In genomic region chr3:87710028-87710427, GRCh38 we compare ENCODE assay signal across 18 cellular contexts.
DNase-seq lines count a peak whose midpoint lies in the region; ATAC-seq and TF ChIP-seq lines count a peak whose summit lies in the region.
"Had no signal": no experiment of that assay in that cellular context is flagged by ENCODE, and none has a peak within 500 bp of the region (broad histone marks: within the 10 kb centered on the region; RNA-seq: fewer than 3 reads in every experiment).

No MANE protein-coding gene starts in this region.

- H3K9me3 Mint-ChIP-seq in stimulated activated naive B cell treated with anti-CD40 and anti-IgM and Interleukin-4, amounts not matched to agents 10 μg/mL and 1 μg/mL and 100 μg/mL, for 72 hours = peaks cover 5 to 12% of the 10 kb centered on the region in 2 donors
- no peaks in the 10 kb centered on the region for H3K9me3 Mint-ChIP-seq in CD4-positive, alpha-beta T cell
- H3K9me3 Mint-ChIP-seq: CD8-positive, alpha-beta T cell had no signal

- no peaks in the 10 kb centered on the region for H4K20me1 ChIP-seq in OCI-LY3 (ENCODE audit: insufficient read depth, low read length)
- H4K20me1 ChIP-seq: BLaER1 had no signal

- peak overlapping the region; percentile 40 for H3K27ac ChIP-seq in OCI-LY3 (ENCODE audit: low read length)
- H3K27ac ChIP-seq in CD4-positive, alpha-beta T cell (ENCODE audit: low read depth, low read length) = no peak overlapping the region
- H3K27ac ChIP-seq: BLaER1 had no signal

- ATAC-seq in GM21717 (IDR thresholded peaks at IDR 0.05; ENCODE audit: unreplicated experiment) (peak; percentile 65), GM18873 (IDR thresholded peaks at IDR 0.05; ENCODE audit: low FRiP score, unreplicated experiment) (no peak), HG03521 (IDR thresholded peaks at IDR 0.05; ENCODE audit: unreplicated experiment) (no peak)
- ATAC-seq in stimulated activated naive B cell treated with anti-CD40 and anti-IgM and Interleukin-4, amounts not matched to agents 10 μg/mL and 1 μg/mL and 100 μg/mL, for 72 hours (replicated peaks) = peak; percentile 76 to 86
- ATAC-seq in CD4-positive, alpha-beta T cell (ENCODE audit: poor library complexity) = no peak
- ATAC-seq: CD8-positive, alpha-beta T cell had no signal

- TF ChIP-seq CTCF in OCI-LY3 (IDR thresholded peaks at IDR 0.05; ENCODE audit: low read depth, low read length) = no peak
- no peak for TF ChIP-seq CTCF in CD4-positive, alpha-beta T cell (IDR thresholded peaks at IDR 0.05)

- H3K27me3 ChIP-seq in OCI-LY3 (ENCODE audit: low read depth, low read length) = no peaks in the 10 kb centered on the region
- no peaks in the 10 kb centered on the region for H3K27me3 ChIP-seq in CD4-positive, alpha-beta T cell (ENCODE audit: control insufficient read depth, insufficient read depth, low read length)
- H3K27me3 ChIP-seq: BE2C, BLaER1 had no signal

- H3K9me3 ChIP-seq in OCI-LY3 (ENCODE audit: insufficient read depth, low read length) = no peaks in the 10 kb centered on the region
- H3K9me3 ChIP-seq in CD4-positive, alpha-beta T cell (ENCODE audit: control insufficient read depth, low read length) = no peaks in the 10 kb centered on the region
- H3K9me3 ChIP-seq: BE2C, BLaER1, Caco-2 had no signal

- no peaks in the 10 kb centered on the region for H3K36me3 ChIP-seq in OCI-LY3 (replicated peaks; ENCODE audit: low read depth, low read length)
- H3K36me3 ChIP-seq: BE2C, BLaER1 had no signal

- H3K27ac Mint-ChIP-seq in stimulated activated naive B cell treated with anti-CD40 and anti-IgM and Interleukin-4, amounts not matched to agents 10 μg/mL and 1 μg/mL and 100 μg/mL, for 72 hours = no peak overlapping the region
- no peak overlapping the region for H3K27ac Mint-ChIP-seq in CD4-positive, alpha-beta T cell
- H3K27ac Mint-ChIP-seq: CD14-positive monocyte; CD4-positive, CD25-positive, alpha-beta regulatory T cell; CD8-positive, alpha-beta T cell had no signal

- CTCF ChIA-PET in CD4-positive, alpha-beta T cell (lab: Charles Lee) = no interaction called here

- H3K4me1 Mint-ChIP-seq in stimulated activated naive B cell treated with anti-CD40 and anti-IgM and Interleukin-4, amounts not matched to agents 10 μg/mL and 1 μg/mL and 100 μg/mL, for 72 hours = peaks cover 4 to 16% of the 10 kb centered on the region in 2 donors
- no peaks in the 10 kb centered on the region for H3K4me1 Mint-ChIP-seq in CD4-positive, alpha-beta T cell (ENCODE audit: low read depth)
- H3K4me1 Mint-ChIP-seq: CD4-positive, CD25-positive, alpha-beta regulatory T cell had no signal

- no peaks in the 10 kb centered on the region for H3K36me3 Mint-ChIP-seq in stimulated activated naive B cell treated with anti-CD40 and anti-IgM and Interleukin-4, amounts not matched to agents 10 μg/mL and 1 μg/mL and 100 μg/mL, for 72 hours
- no peaks in the 10 kb centered on the region for H3K36me3 Mint-ChIP-seq in CD4-positive, alpha-beta T cell (ENCODE audit: low read depth)
- H3K36me3 Mint-ChIP-seq: CD4-positive, CD25-positive, alpha-beta regulatory T cell; CD8-positive, alpha-beta T cell had no signal

- H3K79me2 ChIP-seq in OCI-LY3 (ENCODE audit: low read length) = no peaks in the 10 kb centered on the region

- peak overlapping the region; percentile 11 for H3K4me2 ChIP-seq in OCI-LY3 (ENCODE audit: low read length)
- H3K4me2 ChIP-seq: BLaER1 had no signal

- peaks cover 8 to 20% of the 10 kb centered on the region in 2 donors for H3K27me3 Mint-ChIP-seq in stimulated activated naive B cell treated with anti-CD40 and anti-IgM and Interleukin-4, amounts not matched to agents 10 μg/mL and 1 μg/mL and 100 μg/mL, for 72 hours
- no peaks in the 10 kb centered on the region for H3K27me3 Mint-ChIP-seq in CD4-positive, alpha-beta T cell
- H3K27me3 Mint-ChIP-seq: CD4-positive, CD25-positive, alpha-beta regulatory T cell had no signal

- H2AFZ ChIP-seq in OCI-LY3 (ENCODE audit: low read depth, low read length) = no peak overlapping the region

- intact Hi-C loops in CD4-positive, alpha-beta T cell (cut with DNase I, micrococcal nuclease) = no loop called here

- H3K4me3 ChIP-seq in OCI-LY3 (ENCODE audit: low read length) = no peak overlapping the region
- H3K4me3 ChIP-seq: BLaER1 had no signal

- no peak for DNase-seq in stimulated activated naive B cell treated with anti-CD40 and anti-IgM and Interleukin-4, amounts not matched to agents 10 μg/mL and 1 μg/mL and 100 μg/mL, for 72 hours
- DNase-seq in CD4-positive, alpha-beta T cell = no peak
- DNase-seq: 8988T; ACHN; BE2C; C1 segment of cervical spinal cord; Caco-2; Calu3; CD4-positive, CD25-positive, alpha-beta regulatory T cell; CD8-positive, alpha-beta T cell; DMS79 treated with DMSO at 0.1 percent for 48 hours; GF-D8 had no signal

- H3K9ac ChIP-seq in OCI-LY3 (ENCODE audit: low read length) = no peak overlapping the region
- H3K9ac ChIP-seq: BLaER1 had no signal

- H3K4me3 Mint-ChIP-seq in stimulated activated naive B cell treated with anti-CD40 and anti-IgM and Interleukin-4, amounts not matched to agents 10 μg/mL and 1 μg/mL and 100 μg/mL, for 72 hours = no peak overlapping the region
- H3K4me3 Mint-ChIP-seq in CD4-positive, alpha-beta T cell = no peak overlapping the region
- H3K4me3 Mint-ChIP-seq: CD14-positive monocyte; CD4-positive, CD25-positive, alpha-beta regulatory T cell; CD8-positive, alpha-beta T cell had no signal

- H3K4me1 ChIP-seq in OCI-LY3 (ENCODE audit: low read length) = peaks cover 19% of the 10 kb centered on the region
- H3K4me1 ChIP-seq: BE2C, BLaER1, Caco-2 had no signal

- POLR2A ChIA-PET in CD4-positive, alpha-beta T cell (lab: Charles Lee) = no interaction called here

Comparison
In these comparisons a context has a peak if more than half of its experiments do, and no peak if none do; other contexts are left out.
1. ATAC-seq: peak in GM21717 (single experiment) and stimulated activated naive B cell treated with anti-CD40 and anti-IgM and Interleukin-4, amounts not matched to agents 10 μg/mL and 1 μg/mL and 100 μg/mL, for 72 hours (2 of 2); none in GM18873 (single experiment), HG03521 (single experiment) and CD4-positive, alpha-beta T cell (single experiment).